8 cellular contexts compared by ENCODE assay signal in the genomic region with DNA sequence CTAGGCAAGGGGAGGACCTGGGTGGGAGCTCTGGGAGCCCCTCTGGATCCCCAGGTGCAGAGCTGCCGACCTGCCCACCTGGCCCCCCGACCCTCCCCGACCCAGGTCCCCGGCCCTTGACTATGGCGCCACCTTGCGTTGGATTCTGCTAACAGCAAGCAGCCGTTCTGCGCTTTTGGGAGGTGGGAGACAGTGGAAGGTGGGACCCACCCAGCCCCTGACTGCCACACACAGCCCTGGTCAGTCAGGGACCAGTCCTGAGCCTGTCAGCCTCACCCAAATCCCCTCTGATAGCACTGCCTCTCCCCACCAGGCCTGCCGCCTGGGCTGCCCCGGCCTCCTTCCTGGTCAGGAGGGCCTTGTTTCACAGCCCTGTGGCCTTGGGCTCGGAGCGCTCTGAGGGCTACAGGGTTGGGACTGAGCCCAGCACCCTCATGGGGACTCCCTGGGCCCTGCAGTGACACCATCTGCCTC.
DNase-seq lines count a peak whose midpoint lies in the region; ATAC-seq and TF ChIP-seq lines count a peak whose summit lies in the region.

No MANE protein-coding gene starts in this region.

- H3K27ac ChIP-seq in endodermal cell (ENCODE audit: low read depth, low read length) (no peak overlapping the region), rectal smooth muscle tissue (ENCODE audit: low read depth, low read length) (peak overlapping the region; percentile 37)

- H3K4me3 ChIP-seq in H7 (ENCODE audit: insufficient read depth, low read depth, low read length) (no peak overlapping the region), endodermal cell (ENCODE audit: low read length) (no peak overlapping the region), rectal smooth muscle tissue (ENCODE audit: low read length) (no peak overlapping the region)

- no peaks in the 10 kb centered on the region for H3K4me1 ChIP-seq in endodermal cell (ENCODE audit: control insufficient read depth, insufficient read depth, low read length)
- H3K4me1 ChIP-seq in rectal smooth muscle tissue (ENCODE audit: control insufficient read depth, insufficient read depth, low read length), result no peaks in the 10 kb centered on the region

- WGBS in endodermal cell (ENCODE audit: insufficient coverage in 1 of 2, insufficient read length in 1 of 2), 2 experiments, result 11 to 42% methylated on average over 8 to 12 of the region's 12 CpGs

- no peaks in the 10 kb centered on the region for H3K36me3 Mint-ChIP-seq in endodermal cell (ENCODE audit: low read depth)

- H3K36me3 ChIP-seq in H7 (replicated peaks; ENCODE audit: control insufficient read depth, insufficient read depth, low read length) (no peaks in the 10 kb centered on the region), endodermal cell (ENCODE audit: control insufficient read depth, insufficient read depth, low read length) (no peaks in the 10 kb centered on the region), rectal smooth muscle tissue (ENCODE audit: control insufficient read depth, insufficient read depth, low read length) (no peaks in the 10 kb centered on the region)

- H3K27me3 ChIP-seq in H7 (ENCODE audit: control insufficient read depth, insufficient read depth, low read length) (no peaks in the 10 kb centered on the region), endodermal cell (ENCODE audit: control insufficient read depth, insufficient read depth, low read length, poor library complexity, severe bottlenecking) (no peaks in the 10 kb centered on the region), rectal smooth muscle tissue (ENCODE audit: control insufficient read depth, insufficient read depth, low read length) (no peaks in the 10 kb centered on the region)

- ATAC-seq in GM21367 (IDR thresholded peaks at IDR 0.05; ENCODE audit: unreplicated experiment) (no peak), GM21423 (IDR thresholded peaks at IDR 0.05; ENCODE audit: unreplicated experiment) (no peak), GM19351 (IDR thresholded peaks at IDR 0.05; ENCODE audit: unreplicated experiment) (no peak)

- no peak overlapping the region for H3K27ac Mint-ChIP-seq in endodermal cell

- no peak overlapping the region for H3K4me3 Mint-ChIP-seq in endodermal cell

- peak; percentile 97 for DNase-seq in H7
- peak; percentile 25 for DNase-seq in UCSD-AML1 (lab: John Stamatoyannopoulos, UW; ENCODE audit: unreplicated experiment)
- DNase-seq in endodermal cell, result peak; percentile 91
- no peak for DNase-seq in SW480 (ENCODE audit: low spot score)

- no peaks in the 10 kb centered on the region for H3K9me3 Mint-ChIP-seq in endodermal cell

- no peak overlapping the region for H3K9ac ChIP-seq in endodermal cell (ENCODE audit: extremely low read depth, low read length, poor library complexity, severe bottlenecking)
- no peak overlapping the region for H3K9ac ChIP-seq in rectal smooth muscle tissue (ENCODE audit: low read length)

- peak; percentile 95 for TF ChIP-seq CTCF in endodermal cell (conservative IDR thresholded peaks at IDR 0.05)

- H3K27me3 Mint-ChIP-seq in endodermal cell (ENCODE audit: insufficient read depth), result no peaks in the 10 kb centered on the region

- H3K9me3 ChIP-seq in endodermal cell (ENCODE audit: control insufficient read depth, low read length), result no peaks in the 10 kb centered on the region

- no peaks in the 10 kb centered on the region for H3K4me1 Mint-ChIP-seq in endodermal cell
